Comparison of ENCODE assay signal across 8 cellular contexts in genomic region chr11:67468056-67468455, GRCh38. TPM values are rescaled to one million over a fixed set of nuclear protein-coding genes. Genes with fewer than 3 reads are reported as not detected.
A peak's percentile ranks its signal among the peaks of the same experiment; 100 is the strongest.
DNase-seq lines count a peak whose midpoint lies in the region; ATAC-seq and TF ChIP-seq lines count a peak whose summit lies in the region.

No MANE protein-coding gene starts in this region.

- peak overlapping the region; percentile 78 for H3K27ac ChIP-seq in vagina

- DNase-seq in G401 (ENCODE audit: low spot score) (peak; percentile 67), NCI-H2171 treated with DMSO at 0.1 percent for 48 hours (lab: John Stamatoyannopoulos, UW) (peak; percentile 75), cerebellar cortex (ENCODE audit: low spot score) (peak; percentile 59), mucosa of descending colon (peak; percentile 80 to 85 (median 84)), vagina (ENCODE audit: extremely low spot score in 2 of 2) (no peak)

- intact Hi-C loops in mucosa of descending colon (cut with DNase I, micrococcal nuclease), result no loop called here
- intact Hi-C loops in vagina (cut with DNase I), result loop anchor here (5.0 to 10.0 kb wide), 2 partner anchors 46 to 63 kb away; partner anchors contain the start of genes PPP1CA and TBC1D10C

- no peaks in the 10 kb centered on the region for H3K9me3 ChIP-seq in mucosa of descending colon
- no peaks in the 10 kb centered on the region for H3K9me3 ChIP-seq in vagina

- TF ChIP-seq CTCF in mucosa of descending colon (IDR thresholded peaks at IDR 0.05), result no peak
- no peak for TF ChIP-seq CTCF in vagina (IDR thresholded peaks at IDR 0.05)

- in situ Hi-C loops in G401 (cut with HindIII; ENCODE audit: low sequenced_read_pairs), result no loop called here

- ATAC-seq in mucosa of descending colon (peak; percentile 24), HG03045 (IDR thresholded peaks at IDR 0.05; ENCODE audit: unreplicated experiment) (no peak), HG02870 (IDR thresholded peaks at IDR 0.05; ENCODE audit: unreplicated experiment) (no peak), HG03460 (IDR thresholded peaks at IDR 0.05; ENCODE audit: unreplicated experiment) (no peak)

- H3K36me3 ChIP-seq in mucosa of descending colon (ENCODE audit: low read depth) (no peaks in the 10 kb centered on the region), vagina (no peaks in the 10 kb centered on the region)

- H3K4me1 ChIP-seq in mucosa of descending colon (ENCODE audit: low read depth) (peaks cover 20% of the 10 kb centered on the region), vagina (peaks cover 55% of the 10 kb centered on the region)

- H3K4me3 ChIP-seq in mucosa of descending colon (peak overlapping the region; percentile 90), vagina (peak overlapping the region; percentile 67 to 87)

- peak in 1 of 2 donors; percentile 13 for TF ChIP-seq POLR2A in vagina (IDR thresholded peaks at IDR 0.05)

- no peaks in the 10 kb centered on the region for H3K27me3 ChIP-seq in vagina

RNA-seq across cellular contexts. Expression of gene TMEM134, which starts 1.0 kb away (rescaled TPM):
- 88.8 and 126 TPM in 2 replicates for total RNA-seq in G401 (2014; rRNA removed; shearing (Covaris generic))
- total RNA-seq in mucosa of descending colon, result 10 to 100 TPM; 44.7 to 82.2 (median 60.9) TPM
- 88.6 TPM for total RNA-seq in vagina

RNA-seq across cellular contexts. Expression of gene CABP4, which starts 12.9 kb away (rescaled TPM):
- not detected in 2 replicates for total RNA-seq in G401 (2014; rRNA removed; shearing (Covaris generic))
- total RNA-seq in mucosa of descending colon (1 to 10 TPM in 2 of 3 donors, under 1 TPM in 1; 0.95 to 1.9 (median 1.2) TPM), vagina (0.98 TPM)

RNA-seq across cellular contexts. Expression of gene AIP, which starts 14.8 kb away (rescaled TPM):
- total RNA-seq in G401 (2014; rRNA removed; shearing (Covaris generic)), result 73.5 and 102 TPM in 2 replicates
- total RNA-seq in mucosa of descending colon (10 to 100 TPM; 33.7 to 84.9 (median 52.2) TPM), vagina (82.7 TPM)

RNA-seq across cellular contexts. Expression of gene GPR152, which starts 15.5 kb away (rescaled TPM):
- total RNA-seq in G401 (2014; rRNA removed; shearing (Covaris generic)), result not detected in 2 replicates
- total RNA-seq in mucosa of descending colon (not detected), vagina (not detected)

RNA-seq across cellular contexts. Expression of gene CORO1B, which starts 24.8 kb away (rescaled TPM):
- 177 and 184 TPM in 2 replicates for total RNA-seq in G401 (2014; rRNA removed; shearing (Covaris generic))
- total RNA-seq in mucosa of descending colon, result 100 to 1,000 TPM; 133 to 240 (median 184) TPM
- total RNA-seq in vagina, result 70.7 TPM

Comparison
In these comparisons a context has a peak if more than half of its experiments do, and no peak if none do; other contexts are left out.
1. DNase-seq: peak in G401 (single experiment), NCI-H2171 treated with DMSO at 0.1 percent for 48 hours (single experiment), cerebellar cortex (single experiment) and mucosa of descending colon (3 of 3); none in vagina (0 of 2).